8 cellular contexts compared by ENCODE assay signal in genomic region chr19:42279148-42279901, GRCh38. TPM values are rescaled to one million over a fixed set of nuclear protein-coding genes. Genes with fewer than 3 reads are reported as not detected.
A peak's percentile ranks its signal among the peaks of the same experiment; 100 is the strongest.
DNase-seq lines count a peak whose midpoint lies in the region; ATAC-seq and TF ChIP-seq lines count a peak whose summit lies in the region.

No MANE protein-coding gene starts in this region.

- H2BK12ac ChIP-seq in mesenchymal stem cell (ENCODE audit: low read length in 2 of 2) = peak overlapping the region; percentile 21 to 33

- H3K4me1 ChIP-seq in heart left ventricle = peaks cover 22 to 90% (median 77%) of the 10 kb centered on the region in 12 donors
- peaks cover 79% of the 10 kb centered on the region for H3K4me1 ChIP-seq in body of pancreas
- H3K4me1 ChIP-seq in mesenchymal stem cell (ENCODE audit: control insufficient read depth, insufficient read depth, low read depth, low read length) = peaks cover 70% of the 10 kb centered on the region
- peaks cover 3% of the 10 kb centered on the region for H3K4me1 ChIP-seq in urinary bladder (ENCODE audit: insufficient read depth)

- H4K8ac ChIP-seq in mesenchymal stem cell (ENCODE audit: low read length) = peak overlapping the region; percentile 74

- intact Hi-C loops in heart left ventricle (cut with DNase I) = loop anchor here in 7 of 10 donors (1.0 to 2.0 kb wide), 2 partner anchors 33 kb away; no protein-coding TSS in a partner anchor
- intact Hi-C loops in Right ventricle myocardium superior (cut with DNase I) = no loop called here
- intact Hi-C loops in body of pancreas (cut with DNase I) = no loop called here

- no peak overlapping the region for H3K14ac ChIP-seq in mesenchymal stem cell (ENCODE audit: low read length in 2 of 2)

- peak overlapping the region; percentile 89 for H2AK5ac ChIP-seq in mesenchymal stem cell (ENCODE audit: low read length, severe bottlenecking)

- H2BK15ac ChIP-seq in mesenchymal stem cell (ENCODE audit: low read depth, poor library complexity, severe bottlenecking) = peak overlapping the region; percentile 9

- no peak overlapping the region for H3K23ac ChIP-seq in mesenchymal stem cell (ENCODE audit: low read length in 2 of 2)

- no peak overlapping the region for H2BK5ac ChIP-seq in mesenchymal stem cell (ENCODE audit: low read depth, low read length, poor library complexity, severe bottlenecking)

- no peak for DNase-seq in heart left ventricle
- no peak for DNase-seq in Right ventricle myocardium superior
- DNase-seq in body of pancreas = peak in 1 of 4 donors; percentile 20
- no peak for DNase-seq in mesenchymal stem cell
- DNase-seq in middle frontal gyrus (ENCODE audit: extremely low spot score, low spot score) = no peak

- peaks cover 0 to 18% (median 9%) of the 10 kb centered on the region in 9 donors for H3K36me3 ChIP-seq in heart left ventricle
- H3K36me3 ChIP-seq in body of pancreas (replicated peaks in 1 of 2; ENCODE audit: insufficient read depth in 1 of 2, low read depth in 2 of 2) = no peaks in the 10 kb centered on the region
- H3K36me3 ChIP-seq in mesenchymal stem cell (ENCODE audit: control insufficient read depth in 1 of 2, insufficient read depth in 2 of 2, low read depth in 1 of 2, low read length in 2 of 2) = peaks cover 31 to 32% of the 10 kb centered on the region in 2 experiments
- H3K36me3 ChIP-seq in urinary bladder (ENCODE audit: insufficient read depth) = no peaks in the 10 kb centered on the region

- no peaks in the 10 kb centered on the region for H3K27me3 ChIP-seq in heart left ventricle
- no peaks in the 10 kb centered on the region for H3K27me3 ChIP-seq in body of pancreas
- no peaks in the 10 kb centered on the region for H3K27me3 ChIP-seq in mesenchymal stem cell (ENCODE audit: control insufficient read depth in 1 of 2, insufficient read depth in 1 of 2, low read length in 2 of 2)

- H2BK120ac ChIP-seq in mesenchymal stem cell (ENCODE audit: low read depth, low read length) = no peak overlapping the region

- H3K4me2 ChIP-seq in mesenchymal stem cell (ENCODE audit: low read length, poor library complexity, severe bottlenecking) = peak overlapping the region; percentile 85

- TF ChIP-seq CTCF in heart left ventricle (IDR thresholded peaks at IDR 0.05) (no peak), body of pancreas (IDR thresholded peaks at IDR 0.05) (no peak)

- H2AFZ ChIP-seq in mesenchymal stem cell (ENCODE audit: low read depth, low read length) = no peak overlapping the region

- no peaks in the 10 kb centered on the region for H3K9me3 ChIP-seq in heart left ventricle
- no peaks in the 10 kb centered on the region for H3K9me3 ChIP-seq in body of pancreas
- no peaks in the 10 kb centered on the region for H3K9me3 ChIP-seq in mesenchymal stem cell (ENCODE audit: control insufficient read depth, low read length)

- H3K27ac ChIP-seq in heart left ventricle = peak overlapping the region; percentile 95 to 100 (median 96)
- peak overlapping the region in 3 of 4 donors; percentile 83 to 92 (median 87) for H3K27ac ChIP-seq in body of pancreas
- peak overlapping the region; percentile 90 for H3K27ac ChIP-seq in mesenchymal stem cell (ENCODE audit: low read length, poor library complexity, severe bottlenecking)
- H3K27ac ChIP-seq in urinary bladder (ENCODE audit: low read depth) = peak overlapping the region; percentile 91

- peak overlapping the region; percentile 79 for H3K9ac ChIP-seq in mesenchymal stem cell (ENCODE audit: low read length)

- H4K91ac ChIP-seq in mesenchymal stem cell (ENCODE audit: low read length) = peak overlapping the region; percentile 81

- peak overlapping the region; percentile 0 to 66 for H3K4ac ChIP-seq in mesenchymal stem cell (ENCODE audit: low read depth in 1 of 2, low read length in 2 of 2)

- ATAC-seq in heart left ventricle = no peak
- no peak for ATAC-seq in Right ventricle myocardium superior (ENCODE audit: poor library complexity)
- ATAC-seq in body of pancreas = no peak
- ATAC-seq in GM19023 (IDR thresholded peaks at IDR 0.05; ENCODE audit: unreplicated experiment) = no peak
- no peak for ATAC-seq in GM19395 (IDR thresholded peaks at IDR 0.05; ENCODE audit: unreplicated experiment)

- no peaks in the 10 kb centered on the region for H3K79me1 ChIP-seq in mesenchymal stem cell (replicated peaks; ENCODE audit: low read length, poor library complexity, severe bottlenecking)

- peak overlapping the region; percentile 7 to 72 for H3K18ac ChIP-seq in mesenchymal stem cell (ENCODE audit: low read depth in 1 of 2, low read length in 2 of 2)

- TF ChIP-seq POLR2A in heart left ventricle (IDR thresholded peaks at IDR 0.05) (no peak), body of pancreas (IDR thresholded peaks at IDR 0.05) (no peak)

- peak overlapping the region; percentile 51 to 97 (median 78) for H3K4me3 ChIP-seq in heart left ventricle
- H3K4me3 ChIP-seq in body of pancreas = peak overlapping the region; percentile 63
- peak overlapping the region; percentile 69 to 86 for H3K4me3 ChIP-seq in mesenchymal stem cell (ENCODE audit: insufficient read depth in 1 of 2, low read depth in 1 of 2, low read length in 2 of 2)
- H3K4me3 ChIP-seq in urinary bladder (ENCODE audit: low read depth, low read length) = peak overlapping the region; percentile 65

- 9 to 15% (median 12%) methylated on average over 6 of the region's 6 CpGs for WGBS in heart left ventricle, 4 donors
- 11 to 13% methylated on average over 6 of the region's 6 CpGs for WGBS in body of pancreas, 2 donors
- 29% methylated on average over 6 of the region's 6 CpGs for WGBS in mesenchymal stem cell
- 13% methylated on average over 6 of the region's 6 CpGs for WGBS in urinary bladder

RNA-seq across cellular contexts. Expression of gene CIC, which starts 10.3 kb away (rescaled TPM):
- total RNA-seq in heart left ventricle (10 to 100 TPM; 25.5 to 54.8 (median 35.8) TPM), Right ventricle myocardium superior (33.6 TPM), body of pancreas (10 to 100 TPM; 40.5 to 61.0 TPM), urinary bladder (14.0 TPM)
- polyA plus RNA-seq in heart left ventricle (10 to 100 TPM; 27.1 to 27.5 TPM), urinary bladder (59.5 TPM)
- 55.2 TPM for polyA plus RNA-seq in mesenchymal stem cell (2013, experiment 1 of 2)
- polyA plus RNA-seq in mesenchymal stem cell (2013, experiment 2 of 2) = 52.0 TPM

RNA-seq across cellular contexts. Expression of gene PRR19, which starts 22.6 kb away (rescaled TPM):
- total RNA-seq in heart left ventricle = under 1 TPM in 3 of 9 donors, not detected in 6; 0.16 to 0.53 (median 0.40) TPM
- under 1 TPM in 1 of 2 donors, not detected in 1; 0.17 TPM for polyA plus RNA-seq in heart left ventricle
- total RNA-seq in Right ventricle myocardium superior = not detected
- total RNA-seq in body of pancreas = under 1 TPM in 1 of 2 donors, not detected in 1; 0.52 TPM
- polyA plus RNA-seq in mesenchymal stem cell (2013, experiment 1 of 2) = 2.2 TPM
- polyA plus RNA-seq in mesenchymal stem cell (2013, experiment 2 of 2) = 2.4 TPM
- total RNA-seq in urinary bladder = not detected
- polyA plus RNA-seq in urinary bladder = 1.0 TPM

RNA-seq across cellular contexts. Expression of gene PAFAH1B3, which starts 23.1 kb away (rescaled TPM):
- total RNA-seq in heart left ventricle (1 to 10 TPM; 1.8 to 9.4 (median 2.5) TPM), Right ventricle myocardium superior (4.3 TPM), body of pancreas (10 to 100 TPM in 1 of 2 donors, 1 to 10 TPM in 1; 7.9 to 12.5 TPM), urinary bladder (15.9 TPM)
- polyA plus RNA-seq in heart left ventricle (1 to 10 TPM; 4.9 to 9.5 TPM), urinary bladder (20.9 TPM)
- 50.5 TPM for polyA plus RNA-seq in mesenchymal stem cell (2013, experiment 1 of 2)
- 52.5 TPM for polyA plus RNA-seq in mesenchymal stem cell (2013, experiment 2 of 2)

RNA-seq across cellular contexts. Expression of gene ERF, which starts 24.4 kb away (rescaled TPM):
- total RNA-seq in heart left ventricle (10 to 100 TPM; 26.1 to 49.7 (median 35.5) TPM), Right ventricle myocardium superior (42.1 TPM), body of pancreas (10 to 100 TPM; 10.6 to 31.6 TPM), urinary bladder (17.9 TPM)
- polyA plus RNA-seq in heart left ventricle (10 to 100 TPM; 31.9 to 45.4 TPM), urinary bladder (50.9 TPM)
- polyA plus RNA-seq in mesenchymal stem cell (2013, experiment 1 of 2) = 57.9 TPM
- polyA plus RNA-seq in mesenchymal stem cell (2013, experiment 2 of 2) = 59.6 TPM

RNA-seq across cellular contexts. Expression of gene TMEM145, which starts 33.8 kb away (rescaled TPM):
- total RNA-seq in heart left ventricle = under 1 TPM in 2 of 9 donors, not detected in 7; 0.16 to 0.27 TPM
- under 1 TPM; 0.11 to 0.18 TPM for polyA plus RNA-seq in heart left ventricle
- 0.11 TPM for total RNA-seq in Right ventricle myocardium superior
- total RNA-seq in body of pancreas = not detected
- polyA plus RNA-seq in mesenchymal stem cell (2013, experiment 1 of 2) = 0.07 TPM
- 0.23 TPM for polyA plus RNA-seq in mesenchymal stem cell (2013, experiment 2 of 2)
- total RNA-seq in urinary bladder = not detected
- polyA plus RNA-seq in urinary bladder = 0.94 TPM

Comparison
In these comparisons a context has a peak if more than half of its experiments do, and no peak if none do; other contexts are left out.
1. intact Hi-C loops: an anchor here in heart left ventricle (1.0 to 2.0 kb wide); none called in Right ventricle myocardium superior and body of pancreas.